In the genomic region with DNA sequence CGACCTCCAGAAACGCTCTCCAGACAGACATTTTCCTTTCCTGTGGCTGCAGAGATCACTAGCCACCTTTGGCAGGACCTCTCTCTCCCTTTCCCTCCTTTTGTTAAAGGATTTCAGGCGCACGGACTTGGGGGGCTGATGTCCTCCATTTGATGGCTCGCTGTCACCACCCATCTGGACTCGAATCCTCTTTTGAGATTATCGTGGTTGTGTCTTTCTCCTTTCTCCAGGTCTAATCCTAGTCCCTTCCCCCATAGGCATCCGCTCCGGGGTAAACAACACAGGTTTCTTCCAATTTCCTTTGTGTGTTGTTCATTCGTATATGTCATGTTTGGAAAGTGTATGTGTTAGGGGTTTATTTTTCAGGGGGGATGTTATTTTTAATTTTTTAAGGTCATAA, we compare ENCODE assay signal across 31 cellular contexts. TPM values are rescaled to one million over a fixed set of nuclear protein-coding genes. Genes with fewer than 3 reads are reported as not detected.
"Had no signal": no experiment of that assay in that cellular context is flagged by ENCODE, and none has a peak within 500 bp of the region (broad histone marks: within the 10 kb centered on the region; RNA-seq: fewer than 3 reads in every experiment).

No MANE protein-coding gene starts in this region.

- H3K4me1 ChIP-seq: esophagus squamous epithelium, gastroesophageal sphincter had no signal

- DNase-seq: activated B cell treated with CpG ODN at 0.5 μM for 24 hours; activated CD4-positive, alpha-beta T cell treated with anti-CD3 and anti-CD28 coated beads for 48 hours; activated CD4-positive, alpha-beta T cell treated with anti-CD3 and anti-CD28 coated beads, Interleukin-2, amount 50 U/mL, for 1 hour; activated CD4-positive, alpha-beta T cell treated with anti-CD3 and anti-CD28 coated beads, Interleukin-2, amount 50 U/mL, for 48 hours; activated CD8-positive, alpha-beta memory T cell treated with anti-CD3 and anti-CD28 coated beads for 24 hours; activated CD8-positive, alpha-beta T cell treated with anti-CD3 and anti-CD28 coated beads for 36 hours; activated effector memory CD4-positive, alpha-beta T cell treated with Interleukin-2 at 50 U/mL for 16 hours; activated gamma-delta T cell treated with Interleukin-2 at 50 U/mL for 16 hours; activated naive CD4-positive, alpha-beta T cell treated with anti-CD3 and anti-CD28 coated beads, Interleukin-2, amount 50 U/mL, for 16 hours; activated naive CD4-positive, alpha-beta T cell treated with Interleukin-2 at 50 U/mL for 16 hours; activated T-cell treated with anti-CD3 and anti-CD28 coated beads, Interleukin-2, amount 50 U/mL, for 4 hours; amniotic stem cell; anterior cingulate cortex; brain microvascular endothelial cell; caudate nucleus; cortex of kidney; dermis blood vessel endothelial cell; effector CD4-positive, alpha-beta T cell; esophagus squamous epithelium; foreskin melanocyte; head of caudate nucleus; T-helper 2 cell had no signal

- H3K27ac Mint-ChIP-seq: activated B cell treated with CpG ODN at 0.5 μM for 24 hours; activated CD8-positive, alpha-beta T cell treated with anti-CD3 and anti-CD28 coated beads for 36 hours; activated naive CD8-positive, alpha-beta T cell; activated T-helper 17 cell treated with anti-CD3 and anti-CD28 coated beads, Interleukin-2, amount 50 U/mL, for 72 hours had no signal

- H3K9me3 Mint-ChIP-seq: activated B cell treated with CpG ODN at 0.5 μM for 24 hours; activated CD8-positive, alpha-beta T cell treated with anti-CD3 and anti-CD28 coated beads for 36 hours; activated T-cell treated with anti-CD3 and anti-CD28 coated beads, Interleukin-2, amount 50 U/mL, for 4 hours had no signal

- ATAC-seq: activated CD4-positive, CD25-positive, alpha-beta regulatory T cell treated with anti-CD3 and anti-CD28 coated beads, Interleukin-2, amount 50 U/mL, for 24 hours; activated CD8-positive, alpha-beta T cell treated with anti-CD3 and anti-CD28 coated beads for 36 hours; activated T-cell treated with anti-CD3 and anti-CD28 coated beads, Interleukin-2, amount 50 U/mL, for 4 hours; activated T-helper 17 cell treated with anti-CD3 and anti-CD28 coated beads, Interleukin-2, amount 50 U/mL, for 72 hours; gastroesophageal sphincter had no signal

- H3K27me3 ChIP-seq: brain microvascular endothelial cell, esophagus squamous epithelium, gastroesophageal sphincter had no signal

- H3K36me3 Mint-ChIP-seq: activated naive CD8-positive, alpha-beta T cell had no signal

- H3K27me3 Mint-ChIP-seq: activated naive CD8-positive, alpha-beta T cell had no signal

- H3K4me3 ChIP-seq: esophagus squamous epithelium, gastroesophageal sphincter had no signal

- H3K4me3 Mint-ChIP-seq: activated B cell treated with CpG ODN at 0.5 μM for 24 hours; activated CD8-positive, alpha-beta T cell treated with anti-CD3 and anti-CD28 coated beads for 36 hours; activated naive CD8-positive, alpha-beta T cell; activated T-cell treated with anti-CD3 and anti-CD28 coated beads, Interleukin-2, amount 50 U/mL, for 4 hours; activated T-helper 17 cell treated with anti-CD3 and anti-CD28 coated beads, Interleukin-2, amount 50 U/mL, for 72 hours had no signal

- H3K4me1 Mint-ChIP-seq: activated B cell treated with CpG ODN at 0.5 μM for 24 hours; activated T-helper 17 cell treated with anti-CD3 and anti-CD28 coated beads, Interleukin-2, amount 50 U/mL, for 72 hours had no signal

- H3K27ac ChIP-seq: brain microvascular endothelial cell, epithelial cell of prostate, esophagus squamous epithelium, gastroesophageal sphincter had no signal

- H3K36me3 ChIP-seq: brain microvascular endothelial cell, esophagus squamous epithelium, gastroesophageal sphincter had no signal

- H3K9me3 ChIP-seq: esophagus squamous epithelium, gastroesophageal sphincter had no signal

RNA-seq across cellular contexts. Expression of gene SLC24A4, which starts 56.7 kb away (rescaled TPM):
- total RNA-seq: activated CD8-positive, alpha-beta T cell treated with anti-CD3 and anti-CD28 coated beads for 36 hours; activated T-helper 17 cell treated with anti-CD3 and anti-CD28 coated beads, Interleukin-2, amount 50 U/mL, for 72 hours; astrocyte; bronchial epithelial cell; fibroblast of lung; fibroblast of villous mesenchyme had no signal
